In genomic region chr15:41417812-41418211, GRCh38 we compare ENCODE assay signal across 9 cellular contexts. TPM values are rescaled to one million over a fixed set of nuclear protein-coding genes. Genes with fewer than 3 reads are reported as not detected.
A peak's percentile ranks its signal among the peaks of the same experiment; 100 is the strongest.
DNase-seq lines count a peak whose midpoint lies in the region; ATAC-seq, FAIRE-seq and TF ChIP-seq lines count a peak whose summit lies in the region.
"Had no signal": no experiment of that assay in that cellular context is flagged by ENCODE, and none has a peak within 500 bp of the region (broad histone marks: within the 10 kb centered on the region; RNA-seq: fewer than 3 reads in every experiment).

No MANE protein-coding gene starts in this region.

- no peaks in the 10 kb centered on the region for H3K9me3 Mint-ChIP-seq in activated CD4-positive, alpha-beta memory T cell treated with anti-CD3 and anti-CD28 coated beads, Interleukin-2, amount 10 ng/mL, durations not matched to agents 7 days and 5 days

- POLR2A ChIA-PET in activated CD4-positive, alpha-beta memory T cell treated with anti-CD3 and anti-CD28 coated beads, Interleukin-2, amount 10 ng/mL, durations not matched to agents 7 days and 5 days (lab: Charles Lee), result interaction anchor here (2.6 kb wide), 1 partner anchor 12 kb away, joined by 17 read pairs; no protein-coding TSS in a partner anchor

- TF ChIP-seq CTCF in 22Rv1 (IDR thresholded peaks at IDR 0.05), result no peak

- FAIRE-seq in frontal cortex (lab: Jason Lieb, UNC), result no peak
- FAIRE-seq: islet of Langerhans had no signal

- peaks cover 4% of the 10 kb centered on the region for H3K36me3 Mint-ChIP-seq in activated CD4-positive, alpha-beta memory T cell treated with anti-CD3 and anti-CD28 coated beads, Interleukin-2, amount 10 ng/mL, durations not matched to agents 7 days and 5 days (ENCODE audit: low read depth)

- peak overlapping the region; percentile 85 for H3K9ac ChIP-seq in iPS-18a (ENCODE audit: low read length)

- no peaks in the 10 kb centered on the region for H3K9me3 ChIP-seq in iPS-18a (ENCODE audit: control insufficient read depth, low read depth, low read length)

- no peaks in the 10 kb centered on the region for H3K36me3 ChIP-seq in iPS-18a (ENCODE audit: control insufficient read depth, low read depth, low read length)

- CTCF ChIA-PET in activated CD4-positive, alpha-beta memory T cell treated with anti-CD3 and anti-CD28 coated beads, Interleukin-2, amount 10 ng/mL, durations not matched to agents 7 days and 5 days (lab: Charles Lee), result interaction anchor here (0.7 kb wide), 1 partner anchor 11 kb away, joined by 5 read pairs; no protein-coding TSS in a partner anchor

- peaks cover 5% of the 10 kb centered on the region for H3K4me1 ChIP-seq in iPS-18a (ENCODE audit: control insufficient read depth, low read depth, low read length)

- peak overlapping the region; percentile 74 for H3K27ac Mint-ChIP-seq in activated CD4-positive, alpha-beta memory T cell treated with anti-CD3 and anti-CD28 coated beads, Interleukin-2, amount 10 ng/mL, durations not matched to agents 7 days and 5 days

- H3K27me3 ChIP-seq in iPS-18a (ENCODE audit: control insufficient read depth, insufficient read depth, low read length), result no peaks in the 10 kb centered on the region

- H3K4me1 Mint-ChIP-seq in activated CD4-positive, alpha-beta memory T cell treated with anti-CD3 and anti-CD28 coated beads, Interleukin-2, amount 10 ng/mL, durations not matched to agents 7 days and 5 days, result peaks cover 41% of the 10 kb centered on the region

- H3K4me3 Mint-ChIP-seq in activated CD4-positive, alpha-beta memory T cell treated with anti-CD3 and anti-CD28 coated beads, Interleukin-2, amount 10 ng/mL, durations not matched to agents 7 days and 5 days, result peak overlapping the region; percentile 92

- H3K4me3 ChIP-seq in iPS-18a (ENCODE audit: low read length), result peak overlapping the region; percentile 93

- no peak for DNase-seq in activated CD4-positive, alpha-beta memory T cell treated with anti-CD3 and anti-CD28 coated beads, Interleukin-2, amount 10 ng/mL, durations not matched to agents 7 days and 5 days
- DNase-seq in substantia nigra (lab: John Stamatoyannopoulos, UW) (no peak), frontal cortex (ENCODE audit: low spot score in 2 of 2) (no peak), NCI-H128 (lab: John Stamatoyannopoulos, UW; ENCODE audit: unreplicated experiment) (no peak)
- DNase-seq in activated effector memory CD4-positive, alpha-beta T cell treated with anti-CD3 and anti-CD28 coated beads, Interleukin-2, amount 50 U/mL, for 16 hours, result no peak

- no peaks in the 10 kb centered on the region for H3K27me3 Mint-ChIP-seq in activated CD4-positive, alpha-beta memory T cell treated with anti-CD3 and anti-CD28 coated beads, Interleukin-2, amount 10 ng/mL, durations not matched to agents 7 days and 5 days

- ATAC-seq in GM21526 (IDR thresholded peaks at IDR 0.05; ENCODE audit: low FRiP score, unreplicated experiment), result peak; percentile 10

- H3K27ac ChIP-seq in 22Rv1 (peak overlapping the region; percentile 63), iPS-18a (ENCODE audit: low read length) (no peak overlapping the region), substantia nigra (ENCODE audit: low read depth, low read length, poor library complexity, severe bottlenecking) (peak overlapping the region; percentile 66)

RNA-seq across cellular contexts. Expression of gene RTF1, which starts 0.9 kb away (rescaled TPM):
- total RNA-seq in activated CD4-positive, alpha-beta memory T cell treated with anti-CD3 and anti-CD28 coated beads, Interleukin-2, amount 10 ng/mL, durations not matched to agents 7 days and 5 days, result 10 to 100 TPM; 33.9 to 37.1 TPM
- 56.3 TPM for total RNA-seq in frontal cortex

RNA-seq across cellular contexts. Expression of gene NDUFAF1, which starts 15.5 kb away (rescaled TPM):
- 10 to 100 TPM; 15.7 to 17.9 TPM for total RNA-seq in activated CD4-positive, alpha-beta memory T cell treated with anti-CD3 and anti-CD28 coated beads, Interleukin-2, amount 10 ng/mL, durations not matched to agents 7 days and 5 days
- 28.5 TPM for total RNA-seq in frontal cortex
